Comparison of ENCODE assay signal across 8 cellular contexts in genomic region chr21:15064576-15065380, GRCh38. TPM values are rescaled to one million over a fixed set of nuclear protein-coding genes. Genes with fewer than 3 reads are reported as not detected.
DNase-seq lines count a peak whose midpoint lies in the region; ATAC-seq and TF ChIP-seq lines count a peak whose summit lies in the region.

TSS of gene NRIP1 (minus strand) at chr21:15065000. CDS start at chr21:14968192, 96,808 bp downstream.

- TF ChIP-seq CTCF in right lobe of liver (IDR thresholded peaks at IDR 0.05) = no peak

- peak within 1 kb of the TSS; percentile 90 to 92 (median 92) for H3K27ac ChIP-seq in right lobe of liver

- peak within 1 kb of the TSS; percentile 84 for H3K4me3 Mint-ChIP-seq in activated CD4-positive, alpha-beta memory T cell treated with anti-CD3 and anti-CD28 coated beads for 36 hours

- DNase-seq in NCI-H2081 (lab: John Stamatoyannopoulos, UW) (peak; percentile 68 to 77), NCI-H2081 treated with DMSO at 0.1 percent for 48 hours (lab: John Stamatoyannopoulos, UW) (no peak), NCI-H526 (lab: John Stamatoyannopoulos, UW) (peak; percentile 58 to 89), dermis microvascular lymphatic vessel endothelial cell (ENCODE audit: low read depth in 2 of 2) (peak; percentile 65 to 92), right lobe of liver (peak; percentile 93 to 95 (median 95))
- peak; percentile 81 for DNase-seq in activated CD4-positive, alpha-beta memory T cell treated with anti-CD3 and anti-CD28 coated beads for 36 hours
- DNase-seq in stimulated activated CD4-positive, alpha-beta T cell treated with anti-CD3 and anti-CD28 coated beads, Interleukin-4, amount 100 ng/mL, for 1 hour = peak; percentile 83

- POLR2A ChIA-PET in activated CD4-positive, alpha-beta memory T cell treated with anti-CD3 and anti-CD28 coated beads for 36 hours (lab: Charles Lee) = interaction anchor here (0.8 to 2.0 kb wide), 6 partner anchors 8 to 682 kb away, joined by 3 to 8 read pairs (median 4); no protein-coding TSS in a partner anchor

- H3K4me1 ChIP-seq in right lobe of liver = peaks cover 0 to 23% (median 11%) of the 10 kb centered on the region in 4 donors

- H3K27ac Mint-ChIP-seq in activated CD4-positive, alpha-beta memory T cell treated with anti-CD3 and anti-CD28 coated beads for 36 hours = peak within 1 kb of the TSS; percentile 86

- no peaks in the 10 kb centered on the region for H3K9me3 ChIP-seq in right lobe of liver

- H3K36me3 ChIP-seq in right lobe of liver = no peaks in the 10 kb centered on the region

- H3K27me3 ChIP-seq in right lobe of liver = no peaks in the 10 kb centered on the region

- H3K4me3 ChIP-seq in right lobe of liver = peak within 1 kb of the TSS; percentile 67 to 84 (median 76)

- TF ChIP-seq POLR2A in right lobe of liver (IDR thresholded peaks at IDR 0.05) = peak; percentile 97

- ATAC-seq in HG03066 (IDR thresholded peaks at IDR 0.05; ENCODE audit: low read depth, unreplicated experiment) (peak; percentile 79), right lobe of liver (peak; percentile 83 to 92 (median 86))

- CTCF ChIA-PET in activated CD4-positive, alpha-beta memory T cell treated with anti-CD3 and anti-CD28 coated beads for 36 hours (lab: Charles Lee) = interaction anchor here (0.9 to 2.2 kb wide), 3 partner anchors 13 to 420 kb away, joined by 4 to 7 read pairs (median 4); no protein-coding TSS in a partner anchor

- 1% methylated on average over 19 of the region's 115 CpGs for WGBS in right lobe of liver (ENCODE audit: insufficient coverage, low coverage, low lambda C conversion rate, missing lambda C conversion rate)

- peaks cover 16% of the 10 kb centered on the region for H3K27me3 Mint-ChIP-seq in activated CD4-positive, alpha-beta memory T cell treated with anti-CD3 and anti-CD28 coated beads for 36 hours

- no peaks in the 10 kb centered on the region for H3K36me3 Mint-ChIP-seq in activated CD4-positive, alpha-beta memory T cell treated with anti-CD3 and anti-CD28 coated beads for 36 hours

- H3K4me1 Mint-ChIP-seq in activated CD4-positive, alpha-beta memory T cell treated with anti-CD3 and anti-CD28 coated beads for 36 hours (ENCODE audit: low read depth) = peaks cover 45% of the 10 kb centered on the region

- no peaks in the 10 kb centered on the region for H3K9me3 Mint-ChIP-seq in activated CD4-positive, alpha-beta memory T cell treated with anti-CD3 and anti-CD28 coated beads for 36 hours

- intact Hi-C loops in activated CD4-positive, alpha-beta memory T cell treated with anti-CD3 and anti-CD28 coated beads for 36 hours (cut with micrococcal nuclease) = loop anchor here (1.0 to 10.0 kb wide), 10 partner anchors 158 to 760 kb away; partner anchors contain the start of genes HSPA13 and SAMSN1
- intact Hi-C loops in right lobe of liver (cut with DNase I) = loop anchor here in 1 of 2 donors (10.0 kb wide), 1 partner anchor 200 kb away; no protein-coding TSS in a partner anchor

RNA-seq across cellular contexts. Expression of gene NRIP1, which starts in this region (rescaled TPM):
- total RNA-seq in activated CD4-positive, alpha-beta memory T cell treated with anti-CD3 and anti-CD28 coated beads for 36 hours = 1 to 10 TPM; 4.4 to 5.4 TPM
- total RNA-seq in dermis microvascular lymphatic vessel endothelial cell (35.6 and 47.0 TPM in 2 replicates), right lobe of liver (10 to 100 TPM; 15.4 to 34.0 (median 21.5) TPM)
